ENCODE assay signal across 23 cellular contexts in the genomic region with DNA sequence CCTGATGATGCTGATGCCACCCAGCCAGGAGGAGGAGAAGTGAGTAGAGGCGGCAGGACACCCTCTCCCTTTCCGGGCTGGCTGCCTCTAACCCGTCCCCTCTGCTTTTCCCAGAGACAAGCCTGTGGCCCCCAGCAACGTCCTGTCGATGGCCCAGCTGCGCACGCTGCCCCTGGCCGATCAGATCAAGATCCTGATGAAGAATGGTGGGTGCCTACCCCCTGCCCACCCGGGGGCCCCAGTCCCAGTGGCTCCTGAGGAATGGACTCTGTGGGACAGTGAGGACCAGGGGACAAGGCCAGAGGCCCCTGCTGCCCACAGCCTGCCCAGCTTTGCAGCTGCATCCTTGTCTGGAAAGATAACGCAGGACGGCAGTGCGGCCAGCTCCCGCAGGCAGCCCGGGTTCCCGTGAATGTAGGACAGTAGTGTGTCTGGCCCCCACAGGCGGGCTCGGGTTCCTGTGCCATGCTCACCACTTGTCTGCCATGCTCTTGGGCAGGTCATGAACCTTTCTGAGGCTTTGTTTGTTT. TPM values are rescaled to one million over a fixed set of nuclear protein-coding genes. Genes with fewer than 3 reads are reported as not detected.
DNase-seq lines count a peak whose midpoint lies in the region; ATAC-seq, FAIRE-seq and TF ChIP-seq lines count a peak whose summit lies in the region.
"Had no signal": no experiment of that assay in that cellular context is flagged by ENCODE, and none has a peak within 500 bp of the region (broad histone marks: within the 10 kb centered on the region; RNA-seq: fewer than 3 reads in every experiment).

No MANE protein-coding gene starts in this region.

- peaks cover 11% of the 10 kb centered on the region for H3K4me1 Mint-ChIP-seq in T-helper 17 cell
- H3K4me1 Mint-ChIP-seq: mesothelial cell of epicardium had no signal

- H3K4me3 Mint-ChIP-seq in T-helper 17 cell = peak overlapping the region; percentile 56
- H3K4me3 Mint-ChIP-seq: IgD-negative memory B cell; mesothelial cell of epicardium; T-helper 1 cell treated with Interleukin-12 subunit alpha and Interleukin-12 subunit beta and Interleukin-4 antibody, amounts not matched to agents 30 μg/mL and 1 μg/mL, for 36 hours had no signal

- peaks cover 0 to 96% of the 10 kb centered on the region in 2 donors for H3K36me3 ChIP-seq in psoas muscle (ENCODE audit: insufficient read depth in 1 of 2, low read depth in 1 of 2)

- WGBS in psoas muscle, 3 donors = 85 to 89% (median 87%) methylated on average over 17 of the region's 17 CpGs

- FAIRE-seq in RCC 7860 (lab: Jason Lieb, UNC) = no peak

- H3K27me3 ChIP-seq in psoas muscle (ENCODE audit: insufficient read depth in 3 of 3, low read length in 2 of 3) = no peaks in the 10 kb centered on the region
- H3K27me3 ChIP-seq: BLaER1 treated with 17β-estradiol and CSF1 and Interleukin-3, amounts not matched to agents 10 nM and 100 nM; dorsolateral prefrontal cortex; upper lobe of left lung had no signal

- no peak for ATAC-seq in T-helper 17 cell
- no peak for ATAC-seq in psoas muscle
- ATAC-seq: activated CD4-positive, CD25-positive, alpha-beta regulatory T cell treated with anti-CD3 and anti-CD28 coated beads, Interleukin-2, amount 50 U/mL, for 24 hours had no signal

- peaks cover 5% of the 10 kb centered on the region for H3K36me3 Mint-ChIP-seq in T-helper 17 cell (ENCODE audit: low read depth)

- TF ChIP-seq CTCF in psoas muscle (IDR thresholded peaks at IDR 0.05) = no peak

- intact Hi-C loops in psoas muscle (cut with DNase I) = no loop called here

- H3K27me3 Mint-ChIP-seq in T-helper 17 cell = no peaks in the 10 kb centered on the region
- H3K27me3 Mint-ChIP-seq: IgD-negative memory B cell, naive B cell had no signal

- H3K4me3 ChIP-seq in psoas muscle = no peak overlapping the region
- H3K4me3 ChIP-seq: BLaER1 treated with 17β-estradiol and CSF1 and Interleukin-3, amounts not matched to agents 10 nM and 100 nM; dorsolateral prefrontal cortex; left ventricle myocardium inferior; smooth muscle cell; upper lobe of left lung had no signal

- DNase-seq in activated effector memory CD4-positive, alpha-beta T cell treated with anti-CD3 and anti-CD28 coated beads, Interleukin-2, amount 50 U/mL, for 16 hours = peak; percentile 59
- DNase-seq in activated effector memory CD4-positive, alpha-beta T cell treated with Interleukin-2 at 50 U/mL for 16 hours = no peak
- DNase-seq in T-helper 17 cell = no peak
- DNase-seq in islet precursor cell = peak; percentile 43
- DNase-seq in psoas muscle = no peak
- DNase-seq in RKO (ENCODE audit: low spot score) = no peak
- DNase-seq in RCC 7860 (ENCODE audit: low spot score) = no peak
- DNase-seq: HCEC 1CT; left ventricle myocardium inferior; naive B cell; NCI-H1048; NCI-H1694; occipital lobe; RPMI8226; stimulated activated CD4-positive, alpha-beta T cell treated with anti-CD3 and anti-CD28 coated beads, Interleukin-2, amount 100 ng/mL, for 24 hours had no signal

- H3K4me1 ChIP-seq in psoas muscle = peaks cover 3% of the 10 kb centered on the region
- H3K4me1 ChIP-seq: BLaER1 treated with 17β-estradiol and CSF1 and Interleukin-3, amounts not matched to agents 10 nM and 100 nM had no signal

- peak overlapping the region; percentile 42 for H3K27ac ChIP-seq in psoas muscle
- H3K27ac ChIP-seq: BLaER1 treated with 17β-estradiol and CSF1 and Interleukin-3, amounts not matched to agents 10 nM and 100 nM; dorsolateral prefrontal cortex; left ventricle myocardium inferior; upper lobe of left lung had no signal

- H3K9me3 ChIP-seq in T-helper 17 cell (ENCODE audit: control insufficient read depth, low read length, poor library complexity, severe bottlenecking) (no peaks in the 10 kb centered on the region), psoas muscle (no peaks in the 10 kb centered on the region)
- H3K9me3 ChIP-seq: BLaER1 treated with 17β-estradiol and CSF1 and Interleukin-3, amounts not matched to agents 10 nM and 100 nM; left ventricle myocardium inferior; upper lobe of left lung had no signal

- H3K27ac Mint-ChIP-seq in T-helper 17 cell = peak overlapping the region; percentile 45
- H3K27ac Mint-ChIP-seq: IgD-negative memory B cell; mesothelial cell of epicardium; T-helper 1 cell treated with Interleukin-12 subunit alpha and Interleukin-12 subunit beta and Interleukin-4 antibody, amounts not matched to agents 30 μg/mL and 1 μg/mL, for 36 hours had no signal

RNA-seq across cellular contexts. Expression of a gene that starts 19.9 kb away (rescaled TPM):
- 100 to 1,000 TPM; 159 to 219 TPM for total RNA-seq in T-helper 17 cell
- 100 to 1,000 TPM in 1 of 4 donors, 10 to 100 TPM in 3; 63.8 to 119 (median 92.5) TPM for total RNA-seq in psoas muscle
- 10 to 100 TPM; 45.6 to 96.1 (median 71.2) TPM for polyA plus RNA-seq in psoas muscle

RNA-seq across cellular contexts. Expression of a gene that starts 57.4 kb away (rescaled TPM):
- total RNA-seq in T-helper 17 cell (10 to 100 TPM; 59.0 to 75.5 TPM), psoas muscle (10 to 100 TPM in 1 of 4 donors, 1 to 10 TPM in 3; 4.0 to 11.9 (median 4.5) TPM)
- 1 to 10 TPM; 2.2 to 5.3 (median 4.5) TPM for polyA plus RNA-seq in psoas muscle

Comparison
In these comparisons a context has a peak if more than half of its experiments do, and no peak if none do; other contexts are left out.
1. DNase-seq: peak in activated effector memory CD4-positive, alpha-beta T cell treated with anti-CD3 and anti-CD28 coated beads, Interleukin-2, amount 50 U/mL, for 16 hours (single experiment) and islet precursor cell (single experiment); none in activated effector memory CD4-positive, alpha-beta T cell treated with Interleukin-2 at 50 U/mL for 16 hours (single experiment), T-helper 17 cell (0 of 3), psoas muscle (0 of 2), RKO (single experiment) and RCC 7860 (single experiment).
2. RNA of a gene that starts 57.4 kb away (total RNA-seq): 59.0 to 75.5 TPM in T-helper 17 cell; 4.0 to 11.9 TPM in psoas muscle; every median in the first group is over 4 times any median in the second.